In the genomic region with DNA sequence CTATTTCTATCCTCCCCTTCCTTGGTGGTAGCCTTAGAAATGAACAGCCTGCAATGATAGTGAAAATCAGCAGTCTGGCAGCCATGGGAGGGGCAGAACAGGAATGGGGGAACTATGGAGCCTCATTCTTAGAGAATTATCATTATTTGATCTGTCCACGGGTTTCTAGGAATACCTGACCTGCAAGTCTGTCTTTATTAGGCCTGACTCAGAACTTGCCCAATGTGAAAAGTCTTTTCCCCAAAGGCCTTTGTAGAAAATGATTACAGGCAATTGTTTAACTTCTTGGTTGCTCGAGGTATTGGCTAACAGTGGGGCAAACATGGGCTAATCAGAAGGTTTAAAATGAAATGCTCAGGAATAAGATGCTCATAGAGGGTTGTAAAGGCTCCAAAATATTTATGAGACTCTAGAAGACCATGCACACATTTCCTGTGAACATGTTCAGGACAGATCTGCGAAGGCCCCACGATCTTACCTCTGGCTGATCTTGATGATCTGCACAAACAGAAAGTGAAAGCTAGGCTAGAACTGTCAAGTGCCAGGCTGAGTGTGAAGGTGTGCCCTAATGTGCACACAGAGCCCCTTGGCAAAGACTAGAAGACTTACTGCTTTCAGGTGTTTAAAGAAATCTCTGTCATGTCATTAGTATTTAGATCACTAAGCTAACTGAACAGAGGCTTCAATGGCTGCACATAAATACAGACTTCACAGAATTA, we compare ENCODE assay signal across 13 cellular contexts. TPM values are rescaled to one million over a fixed set of nuclear protein-coding genes. Genes with fewer than 3 reads are reported as not detected.
DNase-seq lines count a peak whose midpoint lies in the region; ATAC-seq and TF ChIP-seq lines count a peak whose summit lies in the region.
"Had no signal": no experiment of that assay in that cellular context is flagged by ENCODE, and none has a peak within 500 bp of the region (broad histone marks: within the 10 kb centered on the region; RNA-seq: fewer than 3 reads in every experiment).

No MANE protein-coding gene starts in this region.

- CTCF ChIA-PET in activated CD8-positive, alpha-beta T cell treated with anti-CD3 and anti-CD28 coated beads for 36 hours (lab: Charles Lee) = interaction anchor here (0.8 to 1.6 kb wide), 3 partner anchors 21 to 79 kb away, joined by 3 read pairs; no protein-coding TSS in a partner anchor

- no peak for TF ChIP-seq POLR2A in heart left ventricle (IDR thresholded peaks at IDR 0.05)

- ATAC-seq in activated CD8-positive, alpha-beta T cell treated with anti-CD3 and anti-CD28 coated beads for 36 hours = peak; percentile 96
- ATAC-seq in heart left ventricle (no peak), HG03469 (IDR thresholded peaks at IDR 0.05; ENCODE audit: unreplicated experiment) (no peak)

- POLR2A ChIA-PET in activated CD8-positive, alpha-beta T cell treated with anti-CD3 and anti-CD28 coated beads for 36 hours (lab: Charles Lee) = interaction anchor here (0.6 kb wide), 1 partner anchor 202 kb away, joined by 3 read pairs; no protein-coding TSS in a partner anchor

- intact Hi-C loops in activated CD8-positive, alpha-beta T cell treated with anti-CD3 and anti-CD28 coated beads for 36 hours (cut with micrococcal nuclease) = no loop called here
- intact Hi-C loops in heart left ventricle (cut with DNase I) = no loop called here

- 73 to 80% (median 77%) methylated on average over 4 of the region's 4 CpGs for WGBS in heart left ventricle, 4 donors

- H3K27me3 ChIP-seq in heart left ventricle = no peaks in the 10 kb centered on the region
- H3K27me3 ChIP-seq: uterus had no signal

- no peaks in the 10 kb centered on the region for H3K4me1 ChIP-seq in heart left ventricle
- H3K4me1 ChIP-seq: uterus had no signal

- H3K4me3 ChIP-seq in epithelial cell of esophagus (ENCODE audit: low read length) = no peak overlapping the region
- H3K4me3 ChIP-seq in heart left ventricle = no peak overlapping the region
- H3K4me3 ChIP-seq: uterus had no signal

- DNase-seq in stimulated activated CD4-positive, alpha-beta T cell treated with anti-CD3 and anti-CD28 coated beads, Interleukin-1b, Interleukin-23, amount 100 ng/mL, for 48 hours = peak; percentile 27
- DNase-seq in stimulated activated CD4-positive, alpha-beta T cell treated with anti-CD3 and anti-CD28 coated beads, Interleukin-2, amount 100 ng/mL, for 48 hours = no peak
- DNase-seq in activated CD8-positive, alpha-beta T cell treated with anti-CD3 and anti-CD28 coated beads for 36 hours = peak; percentile 48
- peak; percentile 72 for DNase-seq in epithelial cell of esophagus (ENCODE audit: low read depth)
- DNase-seq in heart left ventricle = no peak
- DNase-seq in NCI-H1105 treated with DMSO at 0.1 percent for 48 hours (lab: John Stamatoyannopoulos, UW) = no peak
- no peak for DNase-seq in caudate nucleus (lab: John Stamatoyannopoulos, UW)
- DNase-seq: foreskin melanocyte, NCI-H1436, T-helper 9 cell, uterus had no signal

- peaks cover 20% of the 10 kb centered on the region for H3K36me3 Mint-ChIP-seq in activated CD8-positive, alpha-beta T cell treated with anti-CD3 and anti-CD28 coated beads for 36 hours (ENCODE audit: low read depth)

- peaks cover 31% of the 10 kb centered on the region for H3K4me1 Mint-ChIP-seq in activated CD8-positive, alpha-beta T cell treated with anti-CD3 and anti-CD28 coated beads for 36 hours (ENCODE audit: low read depth)

- TF ChIP-seq CTCF in activated CD8-positive, alpha-beta T cell treated with anti-CD3 and anti-CD28 coated beads for 36 hours (IDR thresholded peaks at IDR 0.05) = no peak
- TF ChIP-seq CTCF in epithelial cell of esophagus (IDR thresholded peaks at IDR 0.05; ENCODE audit: insufficient read depth, low read depth, low read length, missing control alignments) (no peak), heart left ventricle (IDR thresholded peaks at IDR 0.05) (no peak)

- H3K4me3 Mint-ChIP-seq in activated CD8-positive, alpha-beta T cell treated with anti-CD3 and anti-CD28 coated beads for 36 hours = peak overlapping the region; percentile 31

- H3K27me3 Mint-ChIP-seq in activated CD8-positive, alpha-beta T cell treated with anti-CD3 and anti-CD28 coated beads for 36 hours = no peaks in the 10 kb centered on the region

- H3K9me3 ChIP-seq in heart left ventricle = peaks cover 0 to 17% (median 3%) of the 10 kb centered on the region in 12 donors

- no peaks in the 10 kb centered on the region for H3K36me3 ChIP-seq in heart left ventricle
- H3K36me3 ChIP-seq: uterus had no signal

- peaks cover 21% of the 10 kb centered on the region for H3K9me3 Mint-ChIP-seq in activated CD8-positive, alpha-beta T cell treated with anti-CD3 and anti-CD28 coated beads for 36 hours

- H3K27ac ChIP-seq in heart left ventricle (no peak overlapping the region), caudate nucleus (ENCODE audit: low read depth, low read length) (no peak overlapping the region)
- H3K27ac ChIP-seq: uterus had no signal

- peak overlapping the region; percentile 53 for H3K27ac Mint-ChIP-seq in activated CD8-positive, alpha-beta T cell treated with anti-CD3 and anti-CD28 coated beads for 36 hours

RNA-seq across cellular contexts. Expression of gene LAMP3, which starts 39.6 kb away (rescaled TPM):
- total RNA-seq in activated CD8-positive, alpha-beta T cell treated with anti-CD3 and anti-CD28 coated beads for 36 hours = 1 to 10 TPM; 8.5 to 9.0 TPM
- total RNA-seq in heart left ventricle = 1 to 10 TPM in 1 of 9 donors, under 1 TPM in 2, not detected in 6; 0.10 to 2.1 (median 0.66) TPM
- polyA plus RNA-seq in heart left ventricle = under 1 TPM in 1 of 2 donors, not detected in 1; 0.11 TPM
- total RNA-seq: RPMI7951 had no signal

RNA-seq across cellular contexts. Expression of gene B3GNT5, which starts 50.9 kb away (rescaled TPM):
- total RNA-seq in activated CD8-positive, alpha-beta T cell treated with anti-CD3 and anti-CD28 coated beads for 36 hours = 10 to 100 TPM; 25.8 to 26.1 TPM
- total RNA-seq in heart left ventricle = 10 to 100 TPM in 1 of 9 donors, 1 to 10 TPM in 7, under 1 TPM in 1; 0.87 to 12.3 (median 3.6) TPM
- 1 to 10 TPM; 1.1 to 3.0 TPM for polyA plus RNA-seq in heart left ventricle

Comparison
In these comparisons a context has a peak if more than half of its experiments do, and no peak if none do; other contexts are left out.
1. DNase-seq: peak in stimulated activated CD4-positive, alpha-beta T cell treated with anti-CD3 and anti-CD28 coated beads, Interleukin-1b, Interleukin-23, amount 100 ng/mL, for 48 hours (single experiment), activated CD8-positive, alpha-beta T cell treated with anti-CD3 and anti-CD28 coated beads for 36 hours (single experiment) and epithelial cell of esophagus (single experiment); none in stimulated activated CD4-positive, alpha-beta T cell treated with anti-CD3 and anti-CD28 coated beads, Interleukin-2, amount 100 ng/mL, for 48 hours (0 of 2), heart left ventricle (0 of 5), NCI-H1105 treated with DMSO at 0.1 percent for 48 hours (single experiment) and caudate nucleus (0 of 61).